In the genomic region with DNA sequence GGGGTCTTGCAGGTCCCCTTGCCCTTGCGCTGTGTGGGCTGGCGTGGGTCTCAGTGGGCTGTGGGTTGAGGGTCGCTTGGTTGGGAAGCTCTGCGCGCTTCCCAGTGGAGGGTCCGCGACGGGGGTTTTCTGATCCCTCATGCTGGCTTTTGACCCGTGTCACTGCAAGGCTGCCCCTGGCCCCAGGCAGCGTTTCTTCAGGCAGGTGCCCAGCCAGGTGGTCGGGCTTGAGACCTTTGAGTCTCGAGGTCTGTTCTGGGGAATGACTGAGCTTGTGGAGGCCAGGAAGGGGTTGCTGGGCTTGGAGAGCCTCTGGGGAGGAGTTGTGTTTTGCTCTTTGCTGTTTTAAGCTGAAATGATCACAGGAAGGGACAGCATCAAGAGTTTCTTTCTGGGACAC, we compare ENCODE assay signal across 1 cellular context.
TF ChIP-seq lines count a peak whose summit lies in the region.

No MANE protein-coding gene starts in this region.

TF ChIP-seq in K562, 482 proteins besides CTCF, POLR2A, EP300 and RAD21 (continued from another document):
- TF ChIP-seq HCFC1 (IDR thresholded peaks at IDR 0.05; ENCODE audit: low read depth, low read length) (no peak), ZBTB7A (IDR thresholded peaks at IDR 0.05; ENCODE audit: borderline replicate concordance, control insufficient read depth, low read depth, low read length) (0 out of 2 replicates have a peak, but pooled peaks have one; percentile 10), PPARD (CRISPR knock-in tag; IDR thresholded peaks at IDR 0.05) (no peak)
